In the genomic region with DNA sequence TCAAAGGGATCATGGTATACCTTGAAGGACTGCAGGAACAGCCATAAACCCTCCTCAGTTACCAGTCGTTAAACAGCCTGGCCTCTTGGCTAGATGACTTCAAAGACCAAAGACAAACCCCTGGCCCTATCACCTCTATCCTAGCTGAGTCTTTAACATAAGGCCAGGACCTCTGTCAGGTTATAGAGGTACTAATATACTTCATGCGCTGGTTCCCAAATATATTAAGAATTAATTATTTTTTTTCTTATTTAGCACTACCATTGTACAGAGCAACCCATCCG, we compare ENCODE assay signal across 21 cellular contexts.
DNase-seq lines count a peak whose midpoint lies in the region; ATAC-seq, FAIRE-seq and TF ChIP-seq lines count a peak whose summit lies in the region.
"Had no signal": no experiment of that assay in that cellular context is flagged by ENCODE, and none has a peak within 500 bp of the region (broad histone marks: within the 10 kb centered on the region; RNA-seq: fewer than 3 reads in every experiment).

No MANE protein-coding gene starts in this region.

- peaks cover 93% of the 10 kb centered on the region for H3K4me1 Mint-ChIP-seq in stimulated activated memory B cell treated with anti-CD40 and anti-IgM and Interleukin-4, amounts not matched to agents 10 μg/mL and 1 μg/mL and 100 μg/mL, for 72 hours
- H3K4me1 Mint-ChIP-seq in natural killer cell treated with Interleukin-12 subunit alpha and Interleukin-12 subunit beta and Interleukin-15 and Interleukin-18, amount 100 ng/mL, for 72 hours (ENCODE audit: low read depth in 2 of 2): peaks cover 37 to 62% of the 10 kb centered on the region in 2 donors

- TSS peak; percentile 81 for BruUV-seq in HepG2 (replicated peaks; lab: Mats Ljungman, UMichigan)

- POLR2A ChIA-PET in HepG2 (lab: Yijun Ruan, JAX): interaction anchor here (1.2 kb wide), 1 partner anchor 14 kb away, joined by 6 read pairs; no protein-coding TSS in a partner anchor

- peak overlapping the region; percentile 58 for H3K27ac ChIP-seq in HepG2 (ENCODE audit: extremely low read length, insufficient read depth, low read length)
- H3K27ac ChIP-seq: prostate gland had no signal

- H3K4me3 ChIP-seq in GM12864 (ENCODE audit: low read depth, low read length): peak overlapping the region; percentile 45
- no peak overlapping the region for H3K4me3 ChIP-seq in HepG2 (replicated peaks in 1 of 3; ENCODE audit: insufficient read depth in 1 of 3, low read depth in 2 of 3, low read length in 3 of 3)
- H3K4me3 ChIP-seq: prostate gland, stomach had no signal

- no peak for TF ChIP-seq EP300 in HepG2 (IDR thresholded peaks at IDR 0.05; ENCODE audit: low read depth in 2 of 2, low read length in 2 of 2)
- TF ChIP-seq EP300 in HepG2 (CRISPR knock-in tag; IDR thresholded peaks at IDR 0.05; ENCODE audit: borderline replicate concordance): no peak

- intact Hi-C loops in HepG2 (cut with micrococcal nuclease; ENCODE audit: unreplicated experiment): no loop called here

- no peaks in the 10 kb centered on the region for H3K9me3 Mint-ChIP-seq in stimulated activated memory B cell treated with anti-CD40 and anti-IgM and Interleukin-4, amounts not matched to agents 10 μg/mL and 1 μg/mL and 100 μg/mL, for 72 hours
- no peaks in the 10 kb centered on the region for H3K9me3 Mint-ChIP-seq in natural killer cell treated with Interleukin-12 subunit alpha and Interleukin-12 subunit beta and Interleukin-15 and Interleukin-18, amount 100 ng/mL, for 72 hours
- H3K9me3 Mint-ChIP-seq: activated CD4-positive, alpha-beta memory T cell treated with anti-CD3 and anti-CD28 coated beads, Interleukin-2, amount 10 ng/mL, durations not matched to agents 7 days and 5 days; activated naive CD4-positive, alpha-beta T cell treated with anti-CD3 and anti-CD28 coated beads, Interleukin-2, amount 50 U/mL, for 72 hours; activated T-cell treated with anti-CD3 and anti-CD28 coated beads, Interleukin-2, amount 50 U/mL, for 72 hours; brain had no signal

- no peaks in the 10 kb centered on the region for H3K27me3 ChIP-seq in HepG2 (ENCODE audit: control insufficient read depth in 1 of 2, insufficient read depth in 2 of 2, low read length in 2 of 2)
- H3K27me3 ChIP-seq: stomach had no signal

- H3K4me2 ChIP-seq in HepG2 (ENCODE audit: low read depth, low read length): peak overlapping the region; percentile 70

- H4K20me1 ChIP-seq in HepG2 (ENCODE audit: insufficient read depth, low read length): no peaks in the 10 kb centered on the region

- H3K4me1 ChIP-seq in HepG2 (ENCODE audit: insufficient read depth, low read length): peaks cover 68% of the 10 kb centered on the region
- H3K4me1 ChIP-seq: prostate gland had no signal

- TF ChIP-seq CTCF in GM12864 (IDR thresholded peaks at IDR 0.05; ENCODE audit: low read depth, low read length, missing control alignments) (no peak), HepG2 (CRISPR knock-in tag; IDR thresholded peaks at IDR 0.05) (no peak)

- TF ChIP-seq RAD21 in HepG2 (CRISPR knock-in tag; IDR thresholded peaks at IDR 0.05): no peak

- no peaks in the 10 kb centered on the region for H3K79me2 ChIP-seq in HepG2 (ENCODE audit: insufficient read depth, low read length)

- CTCF ChIA-PET in HepG2 (lab: Yijun Ruan, JAX; ENCODE audit: low intra/inter-chr PET ratio, low total read pairs): no interaction called here

- H3K27me3 Mint-ChIP-seq in stimulated activated memory B cell treated with anti-CD40 and anti-IgM and Interleukin-4, amounts not matched to agents 10 μg/mL and 1 μg/mL and 100 μg/mL, for 72 hours: no peaks in the 10 kb centered on the region
- H3K27me3 Mint-ChIP-seq in natural killer cell treated with Interleukin-12 subunit alpha and Interleukin-12 subunit beta and Interleukin-15 and Interleukin-18, amount 100 ng/mL, for 72 hours: no peaks in the 10 kb centered on the region
- H3K27me3 Mint-ChIP-seq: activated CD4-positive, alpha-beta memory T cell treated with anti-CD3 and anti-CD28 coated beads, Interleukin-2, amount 10 ng/mL, durations not matched to agents 7 days and 5 days; brain; naive thymus-derived CD4-positive, alpha-beta T cell had no signal

- DNase-seq in GM12864 (ENCODE audit: low read depth): no peak
- DNase-seq in NAMALWA (ENCODE audit: low spot score): peak; percentile 23
- DNase-seq in HepG2 (ENCODE audit: low spot score): no peak
- DNase-seq in natural killer cell treated with Interleukin-12 subunit alpha and Interleukin-12 subunit beta and Interleukin-15 and Interleukin-18, amount 100 ng/mL, for 72 hours (ENCODE audit: low spot score): no peak
- DNase-seq: activated CD4-positive, alpha-beta memory T cell treated with anti-CD3 and anti-CD28 coated beads, Interleukin-2, amount 10 ng/mL, durations not matched to agents 7 days and 5 days; activated T-cell treated with anti-CD3 and anti-CD28 coated beads, Interleukin-2, amount 50 U/mL, for 72 hours; Caco-2; erythroblast; H7; naive thymus-derived CD4-positive, alpha-beta T cell; NCI-H146; SHP77 treated with DMSO at 0.1 percent for 48 hours; stomach; T-helper 2 cell had no signal

- ATAC-seq in HepG2 (no peak; the same call in 2 of the 3 replicates), HG02884 (IDR thresholded peaks at IDR 0.05; ENCODE audit: unreplicated experiment) (no peak), HG03521 (IDR thresholded peaks at IDR 0.05; ENCODE audit: unreplicated experiment) (no peak), GM19467 (IDR thresholded peaks at IDR 0.05; ENCODE audit: unreplicated experiment) (no peak)
- ATAC-seq in stimulated activated memory B cell treated with anti-CD40 and anti-IgM and Interleukin-4, amounts not matched to agents 10 μg/mL and 1 μg/mL and 100 μg/mL, for 72 hours: no peak
- no peak for ATAC-seq in natural killer cell treated with Interleukin-12 subunit alpha and Interleukin-12 subunit beta and Interleukin-15 and Interleukin-18, amount 100 ng/mL, for 72 hours
- ATAC-seq: activated naive CD4-positive, alpha-beta T cell treated with anti-CD3 and anti-CD28 coated beads, Interleukin-2, amount 50 U/mL, for 72 hours; activated T-cell treated with anti-CD3 and anti-CD28 coated beads, Interleukin-2, amount 50 U/mL, for 72 hours; naive thymus-derived CD4-positive, alpha-beta T cell had no signal

- H3K27ac Mint-ChIP-seq in stimulated activated memory B cell treated with anti-CD40 and anti-IgM and Interleukin-4, amounts not matched to agents 10 μg/mL and 1 μg/mL and 100 μg/mL, for 72 hours: peak overlapping the region; percentile 96
- H3K27ac Mint-ChIP-seq in natural killer cell treated with Interleukin-12 subunit alpha and Interleukin-12 subunit beta and Interleukin-15 and Interleukin-18, amount 100 ng/mL, for 72 hours: no peak overlapping the region
- H3K27ac Mint-ChIP-seq: activated CD4-positive, alpha-beta memory T cell treated with anti-CD3 and anti-CD28 coated beads, Interleukin-2, amount 10 ng/mL, durations not matched to agents 7 days and 5 days; activated naive CD4-positive, alpha-beta T cell treated with anti-CD3 and anti-CD28 coated beads, Interleukin-2, amount 50 U/mL, for 72 hours; activated T-cell treated with anti-CD3 and anti-CD28 coated beads, Interleukin-2, amount 50 U/mL, for 72 hours had no signal

- no peak for FAIRE-seq in HepG2 (lab: Jason Lieb, UNC)

- no peak overlapping the region; the same call in 1 of the 2 replicates for H3K9ac ChIP-seq in HepG2 (ENCODE audit: insufficient read depth, low read depth, low read length)

- peaks cover 8% of the 10 kb centered on the region for H3K36me3 Mint-ChIP-seq in stimulated activated memory B cell treated with anti-CD40 and anti-IgM and Interleukin-4, amounts not matched to agents 10 μg/mL and 1 μg/mL and 100 μg/mL, for 72 hours
- no peaks in the 10 kb centered on the region for H3K36me3 Mint-ChIP-seq in natural killer cell treated with Interleukin-12 subunit alpha and Interleukin-12 subunit beta and Interleukin-15 and Interleukin-18, amount 100 ng/mL, for 72 hours
- H3K36me3 Mint-ChIP-seq: activated naive CD4-positive, alpha-beta T cell treated with anti-CD3 and anti-CD28 coated beads, Interleukin-2, amount 50 U/mL, for 72 hours; brain had no signal

- in situ Hi-C loops in HepG2 (cut with HindIII; ENCODE audit: extremely low pct_ligation_motif_present, low pct_unique_long_range_greater_than_20kb): no loop called here

- peak overlapping the region; percentile 59 for H2AFZ ChIP-seq in HepG2 (ENCODE audit: low read length)

- no peaks in the 10 kb centered on the region for H3K9me3 ChIP-seq in HepG2 (ENCODE audit: low read length)
- H3K9me3 ChIP-seq: Caco-2, prostate gland, stomach had no signal

- no peaks in the 10 kb centered on the region for H3K36me3 ChIP-seq in HepG2 (replicated peaks in 1 of 2; ENCODE audit: control insufficient read depth in 1 of 2, insufficient read depth in 2 of 2, low read length in 2 of 2)
- H3K36me3 ChIP-seq: prostate gland, stomach had no signal

- no peak for TF ChIP-seq POLR2A in HepG2 (IDR thresholded peaks at IDR 0.05; ENCODE audit: insufficient read depth in 1 of 2, low read depth in 2 of 2, low read length in 2 of 2)

- 65% methylated on average over 3 of the region's 3 CpGs for WGBS in HepG2 (ENCODE audit: low lambda C conversion rate)

- H3K4me3 Mint-ChIP-seq in stimulated activated memory B cell treated with anti-CD40 and anti-IgM and Interleukin-4, amounts not matched to agents 10 μg/mL and 1 μg/mL and 100 μg/mL, for 72 hours: peak overlapping the region; percentile 69
- no peak overlapping the region for H3K4me3 Mint-ChIP-seq in natural killer cell treated with Interleukin-12 subunit alpha and Interleukin-12 subunit beta and Interleukin-15 and Interleukin-18, amount 100 ng/mL, for 72 hours
- H3K4me3 Mint-ChIP-seq: activated CD4-positive, alpha-beta memory T cell treated with anti-CD3 and anti-CD28 coated beads, Interleukin-2, amount 10 ng/mL, durations not matched to agents 7 days and 5 days; activated T-cell treated with anti-CD3 and anti-CD28 coated beads, Interleukin-2, amount 50 U/mL, for 72 hours; brain; naive thymus-derived CD4-positive, alpha-beta T cell had no signal

TF ChIP-seq in HepG2, 621 proteins besides CTCF, POLR2A, EP300 and RAD21 (continues in another document):
- TF ChIP-seq ZNF615 (CRISPR knock-in tag; IDR thresholded peaks at IDR 0.05; ENCODE audit: borderline replicate concordance) (no peak), RFX1 (IDR thresholded peaks at IDR 0.05) (no peak), ZNF446 (CRISPR knock-in tag; IDR thresholded peaks at IDR 0.05) (no peak)
- TF ChIP-seq, protein P1, sequence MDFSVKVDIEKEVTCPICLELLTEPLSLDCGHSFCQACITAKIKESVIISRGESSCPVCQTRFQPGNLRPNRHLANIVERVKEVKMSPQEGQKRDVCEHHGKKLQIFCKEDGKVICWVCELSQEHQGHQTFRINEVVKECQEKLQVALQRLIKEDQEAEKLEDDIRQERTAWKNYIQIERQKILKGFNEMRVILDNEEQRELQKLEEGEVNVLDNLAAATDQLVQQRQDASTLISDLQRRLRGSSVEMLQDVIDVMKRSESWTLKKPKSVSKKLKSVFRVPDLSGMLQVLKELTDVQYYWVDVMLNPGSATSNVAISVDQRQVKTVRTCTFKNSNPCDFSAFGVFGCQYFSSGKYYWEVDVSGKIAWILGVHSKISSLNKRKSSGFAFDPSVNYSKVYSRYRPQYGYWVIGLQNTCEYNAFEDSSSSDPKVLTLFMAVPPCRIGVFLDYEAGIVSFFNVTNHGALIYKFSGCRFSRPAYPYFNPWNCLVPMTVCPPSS (IDR thresholded peaks at IDR 0.05): no peak
